ENCODE assay signal across 16 cellular contexts in the genomic region with DNA sequence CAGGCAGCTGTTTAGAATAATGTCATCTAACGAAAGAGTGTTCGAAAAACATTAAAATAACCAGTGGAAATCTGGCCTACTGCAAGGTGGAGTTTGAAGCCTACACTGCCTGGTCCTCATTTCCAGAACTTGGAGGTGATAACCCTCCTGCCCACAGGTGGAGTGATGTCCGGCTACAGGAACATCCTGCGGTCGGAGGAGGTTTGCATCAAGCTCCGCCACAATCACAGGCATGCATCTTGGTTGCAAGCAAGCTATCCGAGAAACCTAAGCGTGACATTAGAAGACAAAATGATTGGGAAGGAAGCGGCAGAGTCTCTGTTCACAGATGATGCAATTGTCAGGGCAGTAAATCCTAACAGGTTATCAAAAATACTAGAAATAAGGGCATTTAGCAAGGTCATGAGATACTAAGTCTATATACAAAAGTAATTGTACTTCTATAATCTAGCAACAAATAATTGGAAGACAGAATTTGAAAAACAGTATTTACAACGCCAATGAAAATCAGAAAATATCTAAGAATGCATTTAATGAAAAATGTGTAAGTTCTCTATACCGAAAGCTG. TPM values are rescaled to one million over a fixed set of nuclear protein-coding genes. Genes with fewer than 3 reads are reported as not detected.
DNase-seq lines count a peak whose midpoint lies in the region; ATAC-seq, FAIRE-seq and TF ChIP-seq lines count a peak whose summit lies in the region.
"Had no signal": no experiment of that assay in that cellular context is flagged by ENCODE, and none has a peak within 500 bp of the region (broad histone marks: within the 10 kb centered on the region; RNA-seq: fewer than 3 reads in every experiment).

No MANE protein-coding gene starts in this region.

- no peak for FAIRE-seq in GM12892 (lab: Jason Lieb, UNC)
- FAIRE-seq: HepG2 had no signal

- no peaks in the 10 kb centered on the region for H3K27me3 Mint-ChIP-seq in activated CD8-positive, alpha-beta memory T cell treated with anti-CD3 and anti-CD28 coated beads, Interleukin-2, amount 10 ng/mL, durations not matched to agents 7 days and 5 days
- H3K27me3 Mint-ChIP-seq in neural crest cell (ENCODE audit: low read depth) (peaks cover 5% of the 10 kb centered on the region), type B pancreatic cell (peaks cover 10% of the 10 kb centered on the region)

- H3K9ac ChIP-seq in colonic mucosa (ENCODE audit: low read depth in 2 of 2, low read length in 2 of 2): no peak overlapping the region
- H3K9ac ChIP-seq: BLaER1 had no signal

- H3K4me1 ChIP-seq in colonic mucosa: no peaks in the 10 kb centered on the region
- H3K4me1 ChIP-seq: HAP-1 had no signal

- CTCF ChIA-PET in activated CD8-positive, alpha-beta memory T cell treated with anti-CD3 and anti-CD28 coated beads, Interleukin-2, amount 10 ng/mL, durations not matched to agents 7 days and 5 days (lab: Charles Lee): interaction anchor here (0.7 to 2.1 kb wide), 2 partner anchors 9 to 64 kb away, joined by 3 to 7 read pairs; no protein-coding TSS in a partner anchor

- TF ChIP-seq POLR2A in GM12892 (IDR thresholded peaks at IDR 0.05; ENCODE audit: low read depth, low read length): no peak

- no peaks in the 10 kb centered on the region for H3K9me3 ChIP-seq in colonic mucosa
- H3K9me3 ChIP-seq: BLaER1, HAP-1 had no signal

- no peak overlapping the region for H3K4me3 ChIP-seq in colonic mucosa
- H3K4me3 ChIP-seq: BLaER1, HAP-1 had no signal

- TF ChIP-seq CTCF in colonic mucosa (IDR thresholded peaks at IDR 0.05) (no peak), neural crest cell (conservative IDR thresholded peaks at IDR 0.05) (no peak), type B pancreatic cell (conservative IDR thresholded peaks at IDR 0.05) (no peak)

- no peak overlapping the region for H3K27ac Mint-ChIP-seq in activated CD8-positive, alpha-beta memory T cell treated with anti-CD3 and anti-CD28 coated beads, Interleukin-2, amount 10 ng/mL, durations not matched to agents 7 days and 5 days
- H3K27ac Mint-ChIP-seq in neural crest cell (ENCODE audit: unreplicated experiment) (no peak overlapping the region), type B pancreatic cell (peak overlapping the region; percentile 4)

- no peaks in the 10 kb centered on the region for H3K36me3 ChIP-seq in colonic mucosa
- H3K36me3 ChIP-seq: BLaER1, HAP-1 had no signal

- H3K27ac ChIP-seq in colonic mucosa: no peak overlapping the region
- H3K27ac ChIP-seq: BLaER1 had no signal

- peaks cover 23% of the 10 kb centered on the region for H3K4me1 Mint-ChIP-seq in activated CD8-positive, alpha-beta memory T cell treated with anti-CD3 and anti-CD28 coated beads, Interleukin-2, amount 10 ng/mL, durations not matched to agents 7 days and 5 days
- peaks cover 12% of the 10 kb centered on the region for H3K4me1 Mint-ChIP-seq in neural crest cell
- H3K4me1 Mint-ChIP-seq in type B pancreatic cell (ENCODE audit: unreplicated experiment): peaks cover 16% of the 10 kb centered on the region

- no peaks in the 10 kb centered on the region for H3K27me3 ChIP-seq in colonic mucosa
- H3K27me3 ChIP-seq: BLaER1 had no signal

- intact Hi-C loops in colonic mucosa (cut with DNase I): no loop called here

- no peak for ATAC-seq in activated CD8-positive, alpha-beta memory T cell treated with anti-CD3 and anti-CD28 coated beads, Interleukin-2, amount 10 ng/mL, durations not matched to agents 7 days and 5 days
- ATAC-seq: HepG2, Right ventricle myocardium inferior had no signal

- H3K9me3 Mint-ChIP-seq in activated CD8-positive, alpha-beta memory T cell treated with anti-CD3 and anti-CD28 coated beads, Interleukin-2, amount 10 ng/mL, durations not matched to agents 7 days and 5 days (ENCODE audit: low read depth): no peaks in the 10 kb centered on the region
- H3K9me3 Mint-ChIP-seq in neural crest cell: no peaks in the 10 kb centered on the region
- H3K9me3 Mint-ChIP-seq in type B pancreatic cell: no peaks in the 10 kb centered on the region

- no peak overlapping the region for H3K4me3 Mint-ChIP-seq in activated CD8-positive, alpha-beta memory T cell treated with anti-CD3 and anti-CD28 coated beads, Interleukin-2, amount 10 ng/mL, durations not matched to agents 7 days and 5 days
- H3K4me3 Mint-ChIP-seq in neural crest cell: peak overlapping the region; percentile 0
- no peak overlapping the region for H3K4me3 Mint-ChIP-seq in type B pancreatic cell

- peak; percentile 51 for DNase-seq in activated CD8-positive, alpha-beta memory T cell treated with anti-CD3 and anti-CD28 coated beads for 24 hours
- DNase-seq in activated CD8-positive, alpha-beta memory T cell treated with anti-CD3 and anti-CD28 coated beads, Interleukin-2, amount 10 ng/mL, durations not matched to agents 7 days and 5 days: no peak
- peak; percentile 10 for DNase-seq in colonic mucosa
- DNase-seq in neural crest cell (ENCODE audit: low read depth, low spot score): no peak
- DNase-seq in type B pancreatic cell (ENCODE audit: extremely low spot score, unreplicated experiment): peak; percentile 27
- DNase-seq in stimulated activated naive CD4-positive, alpha-beta T cell treated with Interleukin-2 at 50 U/mL for 16 hours (lab: John Stamatoyannopoulos, UW): no peak
- DNase-seq in GM12892 (ENCODE audit: insufficient read length): no peak
- DNase-seq in T-helper 2 cell: no peak
- DNase-seq: 8988T, Karpas-422, NCI-H187 treated with DMSO at 0.1 percent for 48 hours, NCI-H774 had no signal

- H3K36me3 Mint-ChIP-seq in activated CD8-positive, alpha-beta memory T cell treated with anti-CD3 and anti-CD28 coated beads, Interleukin-2, amount 10 ng/mL, durations not matched to agents 7 days and 5 days: no peaks in the 10 kb centered on the region
- H3K36me3 Mint-ChIP-seq in neural crest cell (ENCODE audit: low read depth) (no peaks in the 10 kb centered on the region), type B pancreatic cell (no peaks in the 10 kb centered on the region)

RNA-seq across cellular contexts. Expression of gene SLC19A1, which starts 4.5 kb away (rescaled TPM):
- total RNA-seq in activated CD8-positive, alpha-beta memory T cell treated with anti-CD3 and anti-CD28 coated beads, Interleukin-2, amount 10 ng/mL, durations not matched to agents 7 days and 5 days: 10 to 100 TPM; 53.2 to 60.2 TPM
- total RNA-seq in colonic mucosa: 10 to 100 TPM; 10.7 to 25.3 TPM
- total RNA-seq in neural crest cell: 31.6 and 35.1 TPM in 2 replicates
- total RNA-seq in type B pancreatic cell (ENCODE audit: low replicate concordance): 10.6 and 28.2 TPM in 2 replicates
- 5.6 TPM for polyA plus RNA-seq in GM12892 (2012; ENCODE audit: missing spikeins)

Comparison
In these comparisons a context has a peak if more than half of its experiments do, and no peak if none do; other contexts are left out.
1. DNase-seq: peak in activated CD8-positive, alpha-beta memory T cell treated with anti-CD3 and anti-CD28 coated beads for 24 hours (single experiment), colonic mucosa (single experiment) and type B pancreatic cell (single experiment); none in activated CD8-positive, alpha-beta memory T cell treated with anti-CD3 and anti-CD28 coated beads, Interleukin-2, amount 10 ng/mL, durations not matched to agents 7 days and 5 days (single experiment), neural crest cell (single experiment), stimulated activated naive CD4-positive, alpha-beta T cell treated with Interleukin-2 at 50 U/mL for 16 hours (single experiment), GM12892 (single experiment) and T-helper 2 cell (0 of 5).